Comparison of ENCODE assay signal across 1 cellular context in genomic region chr12:50111693-50112455, GRCh38.
TF ChIP-seq lines count a peak whose summit lies in the region.

Gene COX14 (plus strand): TSS chr12:50112236. CDS start chr12:50120044, 7,808 bp downstream.

TF ChIP-seq in HepG2, 621 proteins besides CTCF, POLR2A, EP300 and RAD21 (continued from another document and continues in another):
- TF ChIP-seq, protein P1, sequence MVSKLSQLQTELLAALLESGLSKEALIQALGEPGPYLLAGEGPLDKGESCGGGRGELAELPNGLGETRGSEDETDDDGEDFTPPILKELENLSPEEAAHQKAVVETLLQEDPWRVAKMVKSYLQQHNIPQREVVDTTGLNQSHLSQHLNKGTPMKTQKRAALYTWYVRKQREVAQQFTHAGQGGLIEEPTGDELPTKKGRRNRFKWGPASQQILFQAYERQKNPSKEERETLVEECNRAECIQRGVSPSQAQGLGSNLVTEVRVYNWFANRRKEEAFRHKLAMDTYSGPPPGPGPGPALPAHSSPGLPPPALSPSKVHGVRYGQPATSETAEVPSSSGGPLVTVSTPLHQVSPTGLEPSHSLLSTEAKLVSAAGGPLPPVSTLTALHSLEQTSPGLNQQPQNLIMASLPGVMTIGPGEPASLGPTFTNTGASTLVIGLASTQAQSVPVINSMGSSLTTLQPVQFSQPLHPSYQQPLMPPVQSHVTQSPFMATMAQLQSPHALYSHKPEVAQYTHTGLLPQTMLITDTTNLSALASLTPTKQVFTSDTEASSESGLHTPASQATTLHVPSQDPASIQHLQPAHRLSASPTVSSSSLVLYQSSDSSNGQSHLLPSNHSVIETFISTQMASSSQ (IDR thresholded peaks at IDR 0.05; ENCODE audit: low read depth): no peak
- TF ChIP-seq, protein P1 (CRISPR knock-in tag; IDR thresholded peaks at IDR 0.05; ENCODE audit: borderline replicate concordance): peak; percentile 58; the same call in 1 of the 2 replicates
- 0 out of 2 replicates have a peak, but pooled peaks have one; percentile 88 for TF ChIP-seq ZNF737 (CRISPR knock-in tag; IDR thresholded peaks at IDR 0.05; ENCODE audit: borderline replicate concordance)
- no peak; the same call in 1 of the 2 replicates for TF ChIP-seq NCOR1 (IDR thresholded peaks at IDR 0.05; ENCODE audit: borderline replicate concordance, low read length)
- TF ChIP-seq HIC2 (CRISPR knock-in tag; IDR thresholded peaks at IDR 0.05; ENCODE audit: low read depth): peak; percentile 66; the same call in 1 of the 2 replicates
- TF ChIP-seq RELA (CRISPR knock-in tag; IDR thresholded peaks at IDR 0.05): no peak
- no peak for TF ChIP-seq KLF9 (CRISPR knock-in tag; IDR thresholded peaks at IDR 0.05; ENCODE audit: low read depth)
- TF ChIP-seq, protein P2, sequence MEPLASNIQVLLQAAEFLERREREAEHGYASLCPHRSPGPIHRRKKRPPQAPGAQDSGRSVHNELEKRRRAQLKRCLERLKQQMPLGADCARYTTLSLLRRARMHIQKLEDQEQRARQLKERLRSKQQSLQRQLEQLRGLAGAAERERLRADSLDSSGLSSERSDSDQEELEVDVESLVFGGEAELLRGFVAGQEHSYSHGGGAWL (CRISPR knock-in tag; IDR thresholded peaks at IDR 0.05): peak; percentile 85; the same call in 1 of the 2 replicates
- TF ChIP-seq, protein P3, sequence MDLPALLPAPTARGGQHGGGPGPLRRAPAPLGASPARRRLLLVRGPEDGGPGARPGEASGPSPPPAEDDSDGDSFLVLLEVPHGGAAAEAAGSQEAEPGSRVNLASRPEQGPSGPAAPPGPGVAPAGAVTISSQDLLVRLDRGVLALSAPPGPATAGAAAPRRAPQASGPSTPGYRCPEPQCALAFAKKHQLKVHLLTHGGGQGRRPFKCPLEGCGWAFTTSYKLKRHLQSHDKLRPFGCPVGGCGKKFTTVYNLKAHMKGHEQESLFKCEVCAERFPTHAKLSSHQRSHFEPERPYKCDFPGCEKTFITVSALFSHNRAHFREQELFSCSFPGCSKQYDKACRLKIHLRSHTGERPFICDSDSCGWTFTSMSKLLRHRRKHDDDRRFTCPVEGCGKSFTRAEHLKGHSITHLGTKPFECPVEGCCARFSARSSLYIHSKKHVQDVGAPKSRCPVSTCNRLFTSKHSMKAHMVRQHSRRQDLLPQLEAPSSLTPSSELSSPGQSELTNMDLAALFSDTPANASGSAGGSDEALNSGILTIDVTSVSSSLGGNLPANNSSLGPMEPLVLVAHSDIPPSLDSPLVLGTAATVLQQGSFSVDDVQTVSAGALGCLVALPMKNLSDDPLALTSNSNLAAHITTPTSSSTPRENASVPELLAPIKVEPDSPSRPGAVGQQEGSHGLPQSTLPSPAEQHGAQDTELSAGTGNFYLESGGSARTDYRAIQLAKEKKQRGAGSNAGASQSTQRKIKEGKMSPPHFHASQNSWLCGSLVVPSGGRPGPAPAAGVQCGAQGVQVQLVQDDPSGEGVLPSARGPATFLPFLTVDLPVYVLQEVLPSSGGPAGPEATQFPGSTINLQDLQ (CRISPR knock-in tag; IDR thresholded peaks at IDR 0.05): peak; percentile 43; the same call in 1 of the 2 replicates
- peak; percentile 91; the same call in 1 of the 2 replicates for TF ChIP-seq SNAPC2 (CRISPR knock-in tag; IDR thresholded peaks at IDR 0.05)
- 0 out of 2 replicates have a peak, but pooled peaks have one; percentile 19 for TF ChIP-seq ZFYVE20 (CRISPR knock-in tag; IDR thresholded peaks at IDR 0.05; ENCODE audit: borderline replicate concordance, low read depth)
- no peak for TF ChIP-seq ZMYM2 (CRISPR knock-in tag; IDR thresholded peaks at IDR 0.05)
- no peak for TF ChIP-seq ZNF761 (CRISPR knock-in tag; conservative IDR thresholded peaks at IDR 0.05)
- TF ChIP-seq ZNF790 (CRISPR knock-in tag; IDR thresholded peaks at IDR 0.05; ENCODE audit: borderline replicate concordance): 0 out of 2 replicates have a peak, but pooled peaks have one; percentile 46
- peak; percentile 96 for TF ChIP-seq KDM5B (CRISPR knock-in tag; IDR thresholded peaks at IDR 0.05; ENCODE audit: borderline replicate concordance)
- TF ChIP-seq DNMT3B (CRISPR knock-in tag; conservative IDR thresholded peaks at IDR 0.05): no peak
- no peak for TF ChIP-seq SOX6 (IDR thresholded peaks at IDR 0.05)
- peak; percentile 68 for TF ChIP-seq SOX6 (CRISPR knock-in tag; IDR thresholded peaks at IDR 0.05)
- TF ChIP-seq ZNF512B (CRISPR knock-in tag; IDR thresholded peaks at IDR 0.05; ENCODE audit: borderline replicate concordance): 0 out of 2 replicates have a peak, but pooled peaks have one; percentile 46
- TF ChIP-seq POLR2AphosphoS2 (IDR thresholded peaks at IDR 0.05; ENCODE audit: low read depth, low read length): no peak
- TF ChIP-seq SNAPC4 (CRISPR knock-in tag; IDR thresholded peaks at IDR 0.05): 0 out of 2 replicates have a peak, but pooled peaks have one; percentile 25
- TF ChIP-seq TFDP1 (CRISPR knock-in tag; IDR thresholded peaks at IDR 0.05; ENCODE audit: borderline replicate concordance): peak; percentile 57; the same call in 1 of the 2 replicates
- peak; percentile 96 for TF ChIP-seq HNRNPL (IDR thresholded peaks at IDR 0.05; ENCODE audit: low read depth, low read length)
- peak; percentile 95 for TF ChIP-seq ZNF446 (CRISPR knock-in tag; IDR thresholded peaks at IDR 0.05)
- TF ChIP-seq, protein P4, sequence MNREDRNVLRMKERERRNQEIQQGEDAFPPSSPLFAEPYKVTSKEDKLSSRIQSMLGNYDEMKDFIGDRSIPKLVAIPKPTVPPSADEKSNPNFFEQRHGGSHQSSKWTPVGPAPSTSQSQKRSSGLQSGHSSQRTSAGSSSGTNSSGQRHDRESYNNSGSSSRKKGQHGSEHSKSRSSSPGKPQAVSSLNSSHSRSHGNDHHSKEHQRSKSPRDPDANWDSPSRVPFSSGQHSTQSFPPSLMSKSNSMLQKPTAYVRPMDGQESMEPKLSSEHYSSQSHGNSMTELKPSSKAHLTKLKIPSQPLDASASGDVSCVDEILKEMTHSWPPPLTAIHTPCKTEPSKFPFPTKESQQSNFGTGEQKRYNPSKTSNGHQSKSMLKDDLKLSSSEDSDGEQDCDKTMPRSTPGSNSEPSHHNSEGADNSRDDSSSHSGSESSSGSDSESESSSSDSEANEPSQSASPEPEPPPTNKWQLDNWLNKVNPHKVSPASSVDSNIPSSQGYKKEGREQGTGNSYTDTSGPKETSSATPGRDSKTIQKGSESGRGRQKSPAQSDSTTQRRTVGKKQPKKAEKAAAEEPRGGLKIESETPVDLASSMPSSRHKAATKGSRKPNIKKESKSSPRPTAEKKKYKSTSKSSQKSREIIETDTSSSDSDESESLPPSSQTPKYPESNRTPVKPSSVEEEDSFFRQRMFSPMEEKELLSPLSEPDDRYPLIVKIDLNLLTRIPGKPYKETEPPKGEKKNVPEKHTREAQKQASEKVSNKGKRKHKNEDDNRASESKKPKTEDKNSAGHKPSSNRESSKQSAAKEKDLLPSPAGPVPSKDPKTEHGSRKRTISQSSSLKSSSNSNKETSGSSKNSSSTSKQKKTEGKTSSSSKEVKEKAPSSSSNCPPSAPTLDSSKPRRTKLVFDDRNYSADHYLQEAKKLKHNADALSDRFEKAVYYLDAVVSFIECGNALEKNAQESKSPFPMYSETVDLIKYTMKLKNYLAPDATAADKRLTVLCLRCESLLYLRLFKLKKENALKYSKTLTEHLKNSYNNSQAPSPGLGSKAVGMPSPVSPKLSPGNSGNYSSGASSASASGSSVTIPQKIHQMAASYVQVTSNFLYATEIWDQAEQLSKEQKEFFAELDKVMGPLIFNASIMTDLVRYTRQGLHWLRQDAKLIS (CRISPR knock-in tag; IDR thresholded peaks at IDR 0.05): no peak
- TF ChIP-seq NR0B2 (CRISPR knock-in tag; IDR thresholded peaks at IDR 0.05): peak; percentile 74; the same call in 1 of the 2 replicates
- TF ChIP-seq CAMTA2 (CRISPR knock-in tag; IDR thresholded peaks at IDR 0.05; ENCODE audit: borderline replicate concordance): no peak; the same call in 1 of the 2 replicates
- TF ChIP-seq ZNF878 (CRISPR knock-in tag; IDR thresholded peaks at IDR 0.05): no peak
- peak; percentile 96 for TF ChIP-seq ARNTL (CRISPR knock-in tag; IDR thresholded peaks at IDR 0.05)
- TF ChIP-seq ZNF335 (CRISPR knock-in tag; IDR thresholded peaks at IDR 0.05): peak; percentile 42; the same call in 1 of the 2 replicates
